ENCODE assay signal across 17 cellular contexts in genomic region chr21:16086936-16087335, GRCh38.
"Had no signal": no experiment of that assay in that cellular context is flagged by ENCODE, and none has a peak within 500 bp of the region (broad histone marks: within the 10 kb centered on the region; RNA-seq: fewer than 3 reads in every experiment).

No MANE protein-coding gene starts in this region.

- H3K9ac ChIP-seq: neural progenitor cell, parathyroid adenoma had no signal

- H3K27ac ChIP-seq: body of pancreas, esophagus muscularis mucosa, left lung, neural progenitor cell, parathyroid adenoma, right lobe of liver, thoracic aorta had no signal

- H3K9me3 ChIP-seq: body of pancreas, esophagus muscularis mucosa, left lung, right lobe of liver, thoracic aorta had no signal

- H3K4me2 ChIP-seq: neural progenitor cell had no signal

- H3K4me1 ChIP-seq: body of pancreas, esophagus muscularis mucosa, left lung, neural progenitor cell, parathyroid adenoma, right lobe of liver had no signal

- H3K36me3 ChIP-seq: esophagus muscularis mucosa, left lung, neural progenitor cell, right lobe of liver, thoracic aorta had no signal

- H3K27me3 ChIP-seq: body of pancreas, esophagus muscularis mucosa, left lung, neural progenitor cell, right lobe of liver had no signal

- DNase-seq: activated B cell treated with CpG ODN at 0.5 μM for 24 hours; activated CD4-positive, alpha-beta T cell treated with anti-CD3 and anti-CD28 coated beads, Interleukin-2, amount 10 ng/mL, durations not matched to agents 7 days and 5 days; activated CD8-positive, alpha-beta memory T cell treated with anti-CD3 and anti-CD28 coated beads for 24 hours; activated naive CD4-positive, alpha-beta T cell treated with anti-CD3 and anti-CD28 coated beads, Interleukin-2, amount 10 ng/mL, durations not matched to agents 7 days and 5 days; body of pancreas; foreskin fibroblast; left lung; right lobe of liver; stimulated activated CD4-positive, alpha-beta T cell treated with anti-CD3 and anti-CD28 coated beads, Interleukin-4, amount 100 ng/mL, for 1 hour; stimulated activated CD8-positive, alpha-beta memory T cell treated with anti-CD3 and anti-CD28 coated beads, Interleukin-4, amount 100 ng/mL, for 48 hours; stimulated activated naive CD8-positive, alpha-beta T cell treated with anti-CD3 and anti-CD28 coated beads, Interleukin-15, Interleukin-2, amounts not matched to agents 100 U/mL and 50 U/mL, for 24 hours; T-helper 17 cell had no signal

- ATAC-seq: activated T-helper 17 cell treated with anti-CD3 and anti-CD28 coated beads, Interleukin-2, amount 50 U/mL, for 72 hours; body of pancreas; left lung; right lobe of liver; stimulated activated naive CD8-positive, alpha-beta T cell treated with anti-CD3 and anti-CD28 coated beads, Interleukin-15, Interleukin-2, amounts not matched to agents 100 U/mL and 50 U/mL, for 24 hours; T-helper 17 cell had no signal

- H3K4me3 ChIP-seq: body of pancreas, esophagus muscularis mucosa, left lung, neural progenitor cell, right lobe of liver, thoracic aorta had no signal
